Comparison of ENCODE assay signal across 9 cellular contexts in genomic region chr5:68268363-68269130, GRCh38. TPM values are rescaled to one million over a fixed set of nuclear protein-coding genes. Genes with fewer than 3 reads are reported as not detected.
DNase-seq lines count a peak whose midpoint lies in the region; ATAC-seq lines count a peak whose summit lies in the region.
"Had no signal": no experiment of that assay in that cellular context is flagged by ENCODE, and none has a peak within 500 bp of the region (broad histone marks: within the 10 kb centered on the region; RNA-seq: fewer than 3 reads in every experiment).

No MANE protein-coding gene starts in this region.

- H3K27me3 Mint-ChIP-seq in stimulated activated memory B cell treated with anti-CD40 and anti-IgM and Interleukin-4, amounts not matched to agents 10 μg/mL and 1 μg/mL and 100 μg/mL, for 72 hours = no peaks in the 10 kb centered on the region

- H3K4me1 ChIP-seq in esophagus (ENCODE audit: control insufficient read depth in 2 of 2, insufficient read depth in 2 of 2, low read length in 1 of 2) (peaks cover 0 to 5% of the 10 kb centered on the region in 2 donors), mesendoderm (ENCODE audit: control insufficient read depth, low read depth, low read length) (no peaks in the 10 kb centered on the region)

- H3K27ac ChIP-seq in esophagus (ENCODE audit: low read depth in 2 of 2, low read length in 1 of 2) (peak overlapping the region; percentile 12 to 53), mesendoderm (ENCODE audit: low read depth, low read length) (no peak overlapping the region)

- no peaks in the 10 kb centered on the region for H3K79me2 ChIP-seq in mesendoderm (ENCODE audit: control insufficient read depth, insufficient read depth, low read length)

- no peak overlapping the region for H3K4me2 ChIP-seq in mesendoderm (ENCODE audit: low read length)

- no peak overlapping the region for H3K9ac ChIP-seq in mesendoderm (ENCODE audit: low read length)

- peak; percentile 44 for ATAC-seq in HG03378 (IDR thresholded peaks at IDR 0.05; ENCODE audit: unreplicated experiment)
- ATAC-seq in stimulated activated memory B cell treated with anti-CD40 and anti-IgM and Interleukin-4, amounts not matched to agents 10 μg/mL and 1 μg/mL and 100 μg/mL, for 72 hours = no peak

- no peak overlapping the region for H3K18ac ChIP-seq in mesendoderm (ENCODE audit: low read length)

- H4K8ac ChIP-seq in mesendoderm (ENCODE audit: low read depth, low read length) = no peak overlapping the region

- no peaks in the 10 kb centered on the region for H3K36me3 Mint-ChIP-seq in stimulated activated memory B cell treated with anti-CD40 and anti-IgM and Interleukin-4, amounts not matched to agents 10 μg/mL and 1 μg/mL and 100 μg/mL, for 72 hours

- peaks cover 62% of the 10 kb centered on the region for H3K4me1 Mint-ChIP-seq in stimulated activated memory B cell treated with anti-CD40 and anti-IgM and Interleukin-4, amounts not matched to agents 10 μg/mL and 1 μg/mL and 100 μg/mL, for 72 hours

- H3K4me3 ChIP-seq in esophagus (ENCODE audit: low read depth in 1 of 2, low read length in 2 of 2) = no peak overlapping the region
- no peak overlapping the region for H3K4me3 ChIP-seq in mesendoderm (ENCODE audit: low read length)

- no peak overlapping the region for H4K5ac ChIP-seq in mesendoderm (ENCODE audit: low read length)

- H3K23ac ChIP-seq in mesendoderm (ENCODE audit: low read length) = no peak overlapping the region

- no peak overlapping the region for H3K4ac ChIP-seq in mesendoderm (ENCODE audit: low read depth, low read length)

- no peak overlapping the region for H2BK15ac ChIP-seq in mesendoderm (replicated peaks; ENCODE audit: low read depth)

- no peaks in the 10 kb centered on the region for H3K27me3 ChIP-seq in esophagus (ENCODE audit: control insufficient read depth in 1 of 2, insufficient read depth in 2 of 2, low read length in 2 of 2)
- H3K27me3 ChIP-seq in mesendoderm (ENCODE audit: insufficient read depth, low read length, poor library complexity) = no peaks in the 10 kb centered on the region

- H3K36me3 ChIP-seq in esophagus (ENCODE audit: control insufficient read depth in 2 of 2, insufficient read depth in 2 of 2, low read length in 1 of 2) (peaks cover 0 to 3% of the 10 kb centered on the region in 2 donors), mesendoderm (ENCODE audit: control insufficient read depth, insufficient read depth, low read length) (no peaks in the 10 kb centered on the region)

- WGBS in esophagus, 2 donors = 47 to 54% methylated on average over 7 of the region's 7 CpGs
- no CpG with 5 or more reads among the region's 7 CpGs for WGBS in mesendoderm (ENCODE audit: extremely low coverage, insufficient coverage, low lambda C conversion rate)

- H3K9me3 Mint-ChIP-seq in stimulated activated memory B cell treated with anti-CD40 and anti-IgM and Interleukin-4, amounts not matched to agents 10 μg/mL and 1 μg/mL and 100 μg/mL, for 72 hours = no peaks in the 10 kb centered on the region

- H2BK5ac ChIP-seq in mesendoderm (ENCODE audit: low read length) = no peak overlapping the region

- H2BK120ac ChIP-seq in mesendoderm (ENCODE audit: low read depth, low read length) = no peak overlapping the region

- H3K27ac Mint-ChIP-seq in stimulated activated memory B cell treated with anti-CD40 and anti-IgM and Interleukin-4, amounts not matched to agents 10 μg/mL and 1 μg/mL and 100 μg/mL, for 72 hours = peak overlapping the region; percentile 40

- no peaks in the 10 kb centered on the region for H3K9me3 ChIP-seq in esophagus (ENCODE audit: control insufficient read depth in 2 of 2, insufficient read depth in 1 of 2, low read depth in 1 of 2, low read length in 1 of 2)

- H3K4me3 Mint-ChIP-seq in stimulated activated memory B cell treated with anti-CD40 and anti-IgM and Interleukin-4, amounts not matched to agents 10 μg/mL and 1 μg/mL and 100 μg/mL, for 72 hours = no peak overlapping the region

- DNase-seq in NCI-H82 (lab: John Stamatoyannopoulos, UW) (peak; percentile 38), NCI-H82 treated with DMSO at 0.1 percent for 48 hours (lab: John Stamatoyannopoulos, UW; ENCODE audit: unreplicated experiment) (no peak), mesendoderm (no peak), Ammon's horn (ENCODE audit: low spot score) (no peak)
- no peak for DNase-seq in stimulated activated CD8-positive, alpha-beta memory T cell treated with anti-CD3 and anti-CD28 coated beads, Interleukin-4, amount 100 ng/mL, for 48 hours
- DNase-seq: activated effector memory CD4-positive, alpha-beta T cell treated with Interleukin-2 at 50 U/mL for 16 hours had no signal

- H2AK5ac ChIP-seq in mesendoderm (ENCODE audit: low read length) = no peak overlapping the region

- H3K56ac ChIP-seq in mesendoderm (ENCODE audit: low read length) = no peak overlapping the region

- H3K79me1 ChIP-seq in mesendoderm (ENCODE audit: low read length) = peaks cover 3% of the 10 kb centered on the region

RNA-seq across cellular contexts. Expression of gene PIK3R1, which starts 53.0 kb away (rescaled TPM):
- polyA plus RNA-seq in esophagus = 1 to 10 TPM; 5.0 to 8.2 TPM
- polyA plus RNA-seq in mesendoderm (2013, experiment 1 of 2) = 22.1 TPM
- 22.7 TPM for polyA plus RNA-seq in mesendoderm (2013, experiment 2 of 2)
